In genomic region chr11:117171007-117171647, GRCh38 we compare ENCODE assay signal across 1 cellular context.
A peak's percentile ranks its signal among the peaks of the same experiment; 100 is the strongest.
TF ChIP-seq lines count a peak whose summit lies in the region.

No MANE protein-coding gene starts in this region.

TF ChIP-seq in HepG2, 621 proteins besides CTCF, POLR2A, EP300 and RAD21:
- no peak for TF ChIP-seq ZNF782 (CRISPR knock-in tag; IDR thresholded peaks at IDR 0.05; ENCODE audit: borderline replicate concordance)
- peak; percentile 53; the same call in 1 of the 2 replicates for TF ChIP-seq ZNF121 (CRISPR knock-in tag; IDR thresholded peaks at IDR 0.05)
